7 cellular contexts compared by ENCODE assay signal in genomic region chr11:94128171-94128745, GRCh38. TPM values are rescaled to one million over a fixed set of nuclear protein-coding genes. Genes with fewer than 3 reads are reported as not detected.
DNase-seq lines count a peak whose midpoint lies in the region; ATAC-seq, FAIRE-seq and TF ChIP-seq lines count a peak whose summit lies in the region.

No MANE protein-coding gene starts in this region.

- TF ChIP-seq CTCF in VCaP (conservative IDR thresholded peaks at IDR 0.05) (no peak), pancreas (IDR thresholded peaks at IDR 0.05) (no peak)

- H3K27me3 ChIP-seq in HUES6 (ENCODE audit: control insufficient read depth, insufficient read depth, low read length) = no peaks in the 10 kb centered on the region
- H3K27me3 ChIP-seq in pancreas = no peaks in the 10 kb centered on the region

- FAIRE-seq in pancreas (lab: Jason Lieb, UNC) = no peak

- peak overlapping the region; percentile 87 for H3K27ac ChIP-seq in HUES6 (ENCODE audit: low read depth, low read length)
- H3K27ac ChIP-seq in VCaP = peak overlapping the region; percentile 95
- H3K27ac ChIP-seq in pancreas = peak overlapping the region; percentile 88 to 91 (median 90)

- peak; percentile 27 for ATAC-seq in GM21390 (IDR thresholded peaks at IDR 0.05; ENCODE audit: unreplicated experiment)
- peak; percentile 18 to 52 (median 46) for ATAC-seq in pancreas

- H3K4me3 ChIP-seq in HUES6 (ENCODE audit: low read depth, low read length) = peak overlapping the region; percentile 99
- peak overlapping the region; percentile 74 to 89 (median 82) for H3K4me3 ChIP-seq in pancreas

- H3K4me1 ChIP-seq in HUES6 (ENCODE audit: control insufficient read depth, insufficient read depth, low read length) = peaks cover 38% of the 10 kb centered on the region
- peaks cover 4 to 15% (median 4%) of the 10 kb centered on the region in 3 donors for H3K4me1 ChIP-seq in pancreas

- peak overlapping the region; percentile 99 for H3K9ac ChIP-seq in HUES6 (ENCODE audit: low read length)

- peak; percentile 44 for DNase-seq in GM03348 (ENCODE audit: low spot score)
- peak; percentile 23 for DNase-seq in germinal center (ENCODE audit: low spot score)
- DNase-seq in pancreas = peak in 3 of 6 donors; percentile 13 to 67 (median 32)
- no peak for DNase-seq in NCI-H345 (lab: John Stamatoyannopoulos, UW)

- WGBS in pancreas, 2 donors = 0 to 1% methylated on average over 24 of the region's 24 CpGs

- H3K9me3 ChIP-seq in HUES6 (ENCODE audit: control insufficient read depth, insufficient read depth, low read depth, low read length) (peaks cover 10% of the 10 kb centered on the region), pancreas (no peaks in the 10 kb centered on the region)

- intact Hi-C loops in pancreas (cut with DNase I) = no loop called here

- H3K36me3 ChIP-seq in HUES6 (ENCODE audit: control insufficient read depth, insufficient read depth, low read length) (no peaks in the 10 kb centered on the region), pancreas (no peaks in the 10 kb centered on the region)

RNA-seq across cellular contexts. Expression of gene PANX1, which starts 0.4 kb away (rescaled TPM):
- 10 to 100 TPM in 1 of 6 donors, 1 to 10 TPM in 5; 3.8 to 10.4 (median 5.7) TPM for total RNA-seq in pancreas
- 1 to 10 TPM; 2.2 to 2.5 TPM for polyA plus RNA-seq in pancreas
